ENCODE assay signal across 11 cellular contexts in the genomic region with DNA sequence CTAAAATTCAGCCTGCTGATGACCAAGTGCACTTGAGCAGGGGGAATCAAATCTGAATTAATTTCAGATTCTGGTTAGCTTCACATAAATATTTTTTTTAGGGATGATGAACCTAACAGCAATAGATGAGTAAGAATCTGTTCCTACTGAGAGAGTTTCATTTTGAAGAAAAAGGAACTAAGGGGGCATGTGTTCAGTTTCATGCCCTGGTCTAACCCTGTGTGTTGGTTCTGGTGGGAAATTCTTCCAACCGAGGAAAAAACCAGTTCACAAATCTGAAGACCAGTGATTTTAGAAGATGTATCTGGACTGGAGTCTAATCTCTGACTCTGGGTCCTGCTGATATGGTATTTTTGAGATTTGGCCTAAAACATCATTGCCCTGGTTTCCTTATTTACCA. TPM values are rescaled to one million over a fixed set of nuclear protein-coding genes. Genes with fewer than 3 reads are reported as not detected.
DNase-seq lines count a peak whose midpoint lies in the region; ATAC-seq and TF ChIP-seq lines count a peak whose summit lies in the region.
"Had no signal": no experiment of that assay in that cellular context is flagged by ENCODE, and none has a peak within 500 bp of the region (broad histone marks: within the 10 kb centered on the region; RNA-seq: fewer than 3 reads in every experiment).

No MANE protein-coding gene starts in this region.

- H3K4me3 Mint-ChIP-seq in activated CD8-positive, alpha-beta memory T cell treated with anti-CD3 and anti-CD28 coated beads, Interleukin-2, amount 10 ng/mL, durations not matched to agents 7 days and 5 days, result no peak overlapping the region
- H3K4me3 Mint-ChIP-seq in T-helper 1 cell treated with Interleukin-12 subunit alpha and Interleukin-12 subunit beta and Interleukin-4 antibody, amounts not matched to agents 30 μg/mL and 1 μg/mL, for 36 hours, result peak overlapping the region; percentile 45

- no peaks in the 10 kb centered on the region for H4K20me1 ChIP-seq in PC-9 (ENCODE audit: insufficient read depth)

- no peaks in the 10 kb centered on the region for H3K27me3 Mint-ChIP-seq in activated CD8-positive, alpha-beta memory T cell treated with anti-CD3 and anti-CD28 coated beads, Interleukin-2, amount 10 ng/mL, durations not matched to agents 7 days and 5 days
- no peaks in the 10 kb centered on the region for H3K27me3 Mint-ChIP-seq in T-helper 1 cell treated with Interleukin-12 subunit alpha and Interleukin-12 subunit beta and Interleukin-4 antibody, amounts not matched to agents 30 μg/mL and 1 μg/mL, for 36 hours (ENCODE audit: low read depth)

- no peak for TF ChIP-seq CTCF in PC-9 (conservative IDR thresholded peaks at IDR 0.05)

- intact Hi-C loops in PC-9 (cut with micrococcal nuclease; ENCODE audit: unreplicated experiment), result no loop called here

- H3K4me1 ChIP-seq in PC-9 (replicated peaks; ENCODE audit: insufficient read depth), result peaks cover 13% of the 10 kb centered on the region

- H3K36me3 ChIP-seq in PC-9 (ENCODE audit: low read depth), result no peaks in the 10 kb centered on the region

- H2AFZ ChIP-seq in PC-9, result no peak overlapping the region

- H3K9me2 ChIP-seq in PC-9 (ENCODE audit: insufficient read depth), result no peaks in the 10 kb centered on the region

- DNase-seq in activated CD8-positive, alpha-beta memory T cell treated with anti-CD3 and anti-CD28 coated beads, Interleukin-2, amount 10 ng/mL, durations not matched to agents 7 days and 5 days, result no peak
- no peak for DNase-seq in activated CD8-positive, alpha-beta memory T cell treated with anti-CD3 and anti-CD28 coated beads for 24 hours
- no peak for DNase-seq in stimulated activated naive CD8-positive, alpha-beta T cell treated with anti-CD3 and anti-CD28 coated beads, Interleukin-15, Interleukin-2, amounts not matched to agents 100 U/mL and 50 U/mL, for 24 hours
- no peak for DNase-seq in PC-9
- no peak for DNase-seq in HCEC 1CT
- DNase-seq in amniotic stem cell (lab: John Stamatoyannopoulos, UW), result no peak
- DNase-seq: aorta; NCI-H748 treated with DMSO at 0.1 percent for 48 hours; stimulated activated CD4-positive, alpha-beta T cell treated with anti-CD3 and anti-CD28 coated beads, Interleukin-4, amount 100 ng/mL, for 24 hours had no signal

- H3F3A ChIP-seq in PC-9 (ENCODE audit: insufficient read depth, low read depth), result no peaks in the 10 kb centered on the region

- BruUV-seq in PC-9 (replicated peaks; lab: Mats Ljungman, UMichigan), result no TSS peak

- H3K27ac ChIP-seq in PC-9, result no peak overlapping the region

- CTCF ChIA-PET in activated CD8-positive, alpha-beta memory T cell treated with anti-CD3 and anti-CD28 coated beads, Interleukin-2, amount 10 ng/mL, durations not matched to agents 7 days and 5 days (lab: Charles Lee), result interaction anchor here (1.2 to 2.8 kb wide), 5 partner anchors 9 to 112 kb away, joined by 3 to 12 read pairs (median 8); partner anchors contain the start of gene F5
- CTCF ChIA-PET in PC-9 (lab: Charles Lee), result no interaction called here

- H3K9me3 Mint-ChIP-seq in activated CD8-positive, alpha-beta memory T cell treated with anti-CD3 and anti-CD28 coated beads, Interleukin-2, amount 10 ng/mL, durations not matched to agents 7 days and 5 days (ENCODE audit: low read depth), result peaks cover 2% of the 10 kb centered on the region
- no peaks in the 10 kb centered on the region for H3K9me3 Mint-ChIP-seq in T-helper 1 cell treated with Interleukin-12 subunit alpha and Interleukin-12 subunit beta and Interleukin-4 antibody, amounts not matched to agents 30 μg/mL and 1 μg/mL, for 36 hours

- H3K79me2 ChIP-seq in PC-9 (ENCODE audit: low read depth), result no peaks in the 10 kb centered on the region

- H3K4me1 Mint-ChIP-seq in activated CD8-positive, alpha-beta memory T cell treated with anti-CD3 and anti-CD28 coated beads, Interleukin-2, amount 10 ng/mL, durations not matched to agents 7 days and 5 days, result peaks cover 91% of the 10 kb centered on the region
- peaks cover 85% of the 10 kb centered on the region for H3K4me1 Mint-ChIP-seq in T-helper 1 cell treated with Interleukin-12 subunit alpha and Interleukin-12 subunit beta and Interleukin-4 antibody, amounts not matched to agents 30 μg/mL and 1 μg/mL, for 36 hours (ENCODE audit: low read depth)

- H3K9me3 ChIP-seq in PC-9 (ENCODE audit: insufficient read depth, low read depth), result no peaks in the 10 kb centered on the region

- POLR2A ChIA-PET in PC-9 (lab: Charles Lee; ENCODE audit: unreplicated experiment), result no interaction called here

- H3K27me3 ChIP-seq in PC-9 (ENCODE audit: insufficient read depth, low read depth), result no peaks in the 10 kb centered on the region

- peaks cover 48% of the 10 kb centered on the region for H3K36me3 Mint-ChIP-seq in activated CD8-positive, alpha-beta memory T cell treated with anti-CD3 and anti-CD28 coated beads, Interleukin-2, amount 10 ng/mL, durations not matched to agents 7 days and 5 days
- H3K36me3 Mint-ChIP-seq in T-helper 1 cell treated with Interleukin-12 subunit alpha and Interleukin-12 subunit beta and Interleukin-4 antibody, amounts not matched to agents 30 μg/mL and 1 μg/mL, for 36 hours (ENCODE audit: low read depth), result peaks cover 69% of the 10 kb centered on the region

- peak overlapping the region; percentile 84 for H3K27ac Mint-ChIP-seq in activated CD8-positive, alpha-beta memory T cell treated with anti-CD3 and anti-CD28 coated beads, Interleukin-2, amount 10 ng/mL, durations not matched to agents 7 days and 5 days
- H3K27ac Mint-ChIP-seq in T-helper 1 cell treated with Interleukin-12 subunit alpha and Interleukin-12 subunit beta and Interleukin-4 antibody, amounts not matched to agents 30 μg/mL and 1 μg/mL, for 36 hours, result peak overlapping the region; percentile 79

- H3K4me3 ChIP-seq in PC-9, result no peak overlapping the region

- ATAC-seq in activated CD8-positive, alpha-beta memory T cell treated with anti-CD3 and anti-CD28 coated beads, Interleukin-2, amount 10 ng/mL, durations not matched to agents 7 days and 5 days, result no peak
- ATAC-seq in HG02884 (IDR thresholded peaks at IDR 0.05; ENCODE audit: unreplicated experiment), result peak; percentile 42
- peak; percentile 50 for ATAC-seq in stimulated activated naive CD8-positive, alpha-beta T cell treated with anti-CD3 and anti-CD28 coated beads, Interleukin-15, Interleukin-2, amounts not matched to agents 100 U/mL and 50 U/mL, for 24 hours

- H3K4me2 ChIP-seq in PC-9, result no peak overlapping the region

RNA-seq across cellular contexts. Expression of gene SELL, which starts 13.7 kb away (rescaled TPM):
- 10 to 100 TPM; 61.4 to 85.1 TPM for total RNA-seq in activated CD8-positive, alpha-beta memory T cell treated with anti-CD3 and anti-CD28 coated beads, Interleukin-2, amount 10 ng/mL, durations not matched to agents 7 days and 5 days
- 6.5 and 6.7 TPM in 2 replicates for total RNA-seq in PC-9 (2021)

RNA-seq across cellular contexts. Expression of gene SELE, which starts 36.1 kb away (rescaled TPM):
- total RNA-seq in activated CD8-positive, alpha-beta memory T cell treated with anti-CD3 and anti-CD28 coated beads, Interleukin-2, amount 10 ng/mL, durations not matched to agents 7 days and 5 days, result not detected
- total RNA-seq in PC-9 (2021), result not detected in 2 replicates
